19 cellular contexts compared by ENCODE assay signal in genomic region chr13:110556224-110556606, GRCh38. TPM values are rescaled to one million over a fixed set of nuclear protein-coding genes. Genes with fewer than 3 reads are reported as not detected.
DNase-seq lines count a peak whose midpoint lies in the region; ATAC-seq and TF ChIP-seq lines count a peak whose summit lies in the region.
"Had no signal": no experiment of that assay in that cellular context is flagged by ENCODE, and none has a peak within 500 bp of the region (broad histone marks: within the 10 kb centered on the region; RNA-seq: fewer than 3 reads in every experiment).

No MANE protein-coding gene starts in this region.

- H3K27ac ChIP-seq in mucosa of rectum (ENCODE audit: low read depth in 2 of 2, low read length in 2 of 2) (peak overlapping the region; percentile 69 to 87), tibial nerve (peak overlapping the region in 3 of 4 donors; percentile 24 to 98 (median 81)), gastrocnemius medialis (no peak overlapping the region)
- H3K27ac ChIP-seq: esophagus squamous epithelium, ovary, SJCRH30 had no signal

- peak overlapping the region; percentile 32 to 67 for H3K9ac ChIP-seq in mucosa of rectum (ENCODE audit: low read depth in 1 of 2, low read length in 2 of 2)

- in situ Hi-C loops in gastrocnemius medialis (cut with MboI; ENCODE audit: low sequenced_read_pairs in 4 of 4): loop anchor here in 1 of 4 donors (25.0 kb wide), 1 partner anchor 94 kb away; no protein-coding TSS in a partner anchor

- ATAC-seq in activated CD8-positive, alpha-beta memory T cell treated with anti-CD3 and anti-CD28 coated beads, Interleukin-2, amount 10 ng/mL, durations not matched to agents 7 days and 5 days: no peak
- ATAC-seq in gastrocnemius medialis: no peak
- ATAC-seq: left cardiac atrium had no signal

- H3K27me3 ChIP-seq in mucosa of rectum (ENCODE audit: control insufficient read depth in 2 of 2, insufficient read depth in 2 of 2, low read length in 2 of 2) (no peaks in the 10 kb centered on the region), tibial nerve (no peaks in the 10 kb centered on the region), gastrocnemius medialis (no peaks in the 10 kb centered on the region)
- H3K27me3 ChIP-seq: esophagus squamous epithelium, ovary, SJCRH30 had no signal

- TF ChIP-seq EP300 in tibial nerve (IDR thresholded peaks at IDR 0.05): no peak

- TF ChIP-seq CTCF in tibial nerve (IDR thresholded peaks at IDR 0.05) (no peak), gastrocnemius medialis (IDR thresholded peaks at IDR 0.05 in 4 of 5, conservative IDR thresholded peaks at IDR 0.05 in 1 of 5) (no peak)

- DNase-seq in HT-29 (ENCODE audit: low spot score) (peak; percentile 82), tibial nerve (ENCODE audit: low spot score in 2 of 2) (no peak), posterior cingulate gyrus (no peak), NCI-H510A (lab: John Stamatoyannopoulos, UW) (no peak), gastrocnemius medialis (no peak)
- no peak for DNase-seq in activated CD8-positive, alpha-beta memory T cell treated with anti-CD3 and anti-CD28 coated beads, Interleukin-2, amount 10 ng/mL, durations not matched to agents 7 days and 5 days
- DNase-seq: activated CD4-positive, alpha-beta T cell treated with anti-CD3 and anti-CD28 coated beads, Interleukin-2, amount 50 U/mL, for 1 hour; activated gamma-delta T cell; CD8-positive, alpha-beta memory T cell; DMS79 treated with DMSO at 0.1 percent for 48 hours; esophagus squamous epithelium; HFFc6; left cardiac atrium; NCI-H2107; ovary; SJCRH30; stimulated activated CD4-positive, alpha-beta T cell treated with anti-CD3 and anti-CD28 coated beads, Interleukin-4, amount 100 ng/mL, for 1 hour had no signal

- H3K9me3 Mint-ChIP-seq in dendritic cell treated with granulocyte-macrophage colony-stimulating factor and Interleukin-4, amounts not matched to agents 40 ng/mL and 50 ng/mL, for 4 days: peaks cover 6% of the 10 kb centered on the region
- H3K9me3 Mint-ChIP-seq in activated CD8-positive, alpha-beta memory T cell treated with anti-CD3 and anti-CD28 coated beads, Interleukin-2, amount 10 ng/mL, durations not matched to agents 7 days and 5 days (ENCODE audit: low read depth): no peaks in the 10 kb centered on the region

- peak overlapping the region; percentile 20 to 22 for H3K4me3 ChIP-seq in mucosa of rectum (ENCODE audit: low read length in 2 of 2)
- no peak overlapping the region for H3K4me3 ChIP-seq in tibial nerve
- H3K4me3 ChIP-seq in gastrocnemius medialis: no peak overlapping the region
- H3K4me3 ChIP-seq: esophagus squamous epithelium, ovary, SJCRH30 had no signal

- H3K4me1 ChIP-seq in mucosa of rectum (ENCODE audit: control insufficient read depth in 2 of 2, insufficient read depth in 2 of 2, low read length in 2 of 2) (peaks cover 20 to 48% of the 10 kb centered on the region in 2 donors), tibial nerve (peaks cover 0 to 78% (median 3%) of the 10 kb centered on the region in 4 donors), gastrocnemius medialis (peaks cover 10 to 13% of the 10 kb centered on the region in 2 donors)
- H3K4me1 ChIP-seq: SJCRH30 had no signal

- WGBS in tibial nerve, 2 donors: 81 to 94% methylated on average over 1 of the region's 1 CpG

- no peak overlapping the region for H3K4me3 Mint-ChIP-seq in dendritic cell treated with granulocyte-macrophage colony-stimulating factor and Interleukin-4, amounts not matched to agents 40 ng/mL and 50 ng/mL, for 4 days
- H3K4me3 Mint-ChIP-seq in activated CD8-positive, alpha-beta memory T cell treated with anti-CD3 and anti-CD28 coated beads, Interleukin-2, amount 10 ng/mL, durations not matched to agents 7 days and 5 days: no peak overlapping the region
- H3K4me3 Mint-ChIP-seq: HFFc6 had no signal

- TF ChIP-seq POLR2A in tibial nerve (IDR thresholded peaks at IDR 0.05) (no peak), gastrocnemius medialis (IDR thresholded peaks at IDR 0.05) (no peak)

- CTCF ChIA-PET in activated CD8-positive, alpha-beta memory T cell treated with anti-CD3 and anti-CD28 coated beads, Interleukin-2, amount 10 ng/mL, durations not matched to agents 7 days and 5 days (lab: Charles Lee): interaction anchor here (0.5 kb wide), 1 partner anchor 66 kb away, joined by 3 read pairs; no protein-coding TSS in a partner anchor

- H3K9me3 ChIP-seq in mucosa of rectum (ENCODE audit: control insufficient read depth in 2 of 2, low read length in 2 of 2) (no peaks in the 10 kb centered on the region), tibial nerve (no peaks in the 10 kb centered on the region), gastrocnemius medialis (no peaks in the 10 kb centered on the region)
- H3K9me3 ChIP-seq: esophagus squamous epithelium, ovary, SJCRH30 had no signal

- H3K4me1 Mint-ChIP-seq in dendritic cell treated with granulocyte-macrophage colony-stimulating factor and Interleukin-4, amounts not matched to agents 40 ng/mL and 50 ng/mL, for 4 days (ENCODE audit: low read depth): peaks cover 77% of the 10 kb centered on the region
- H3K4me1 Mint-ChIP-seq in activated CD8-positive, alpha-beta memory T cell treated with anti-CD3 and anti-CD28 coated beads, Interleukin-2, amount 10 ng/mL, durations not matched to agents 7 days and 5 days: peaks cover 13% of the 10 kb centered on the region

- peaks cover 4 to 7% of the 10 kb centered on the region in 2 donors for H3K36me3 ChIP-seq in mucosa of rectum (ENCODE audit: control insufficient read depth in 2 of 2, insufficient read depth in 2 of 2, low read length in 2 of 2)
- H3K36me3 ChIP-seq in tibial nerve: peaks cover 0 to 16% (median 0%) of the 10 kb centered on the region in 3 donors
- H3K36me3 ChIP-seq in gastrocnemius medialis: no peaks in the 10 kb centered on the region
- H3K36me3 ChIP-seq: ovary, SJCRH30 had no signal

- peaks cover 80% of the 10 kb centered on the region for H3K36me3 Mint-ChIP-seq in dendritic cell treated with granulocyte-macrophage colony-stimulating factor and Interleukin-4, amounts not matched to agents 40 ng/mL and 50 ng/mL, for 4 days (ENCODE audit: low read depth)
- H3K36me3 Mint-ChIP-seq in activated CD8-positive, alpha-beta memory T cell treated with anti-CD3 and anti-CD28 coated beads, Interleukin-2, amount 10 ng/mL, durations not matched to agents 7 days and 5 days: peaks cover 7% of the 10 kb centered on the region

- intact Hi-C loops in dendritic cell treated with granulocyte-macrophage colony-stimulating factor and Interleukin-4, amounts not matched to agents 40 ng/mL and 50 ng/mL, for 4 days (cut with micrococcal nuclease): no loop called here
- intact Hi-C loops in posterior cingulate gyrus (cut with DNase I): no loop called here
- intact Hi-C loops in gastrocnemius medialis (cut with DNase I; ENCODE audit: low total_unique reads): no loop called here

- peak overlapping the region; percentile 44 for H3K27ac Mint-ChIP-seq in dendritic cell treated with granulocyte-macrophage colony-stimulating factor and Interleukin-4, amounts not matched to agents 40 ng/mL and 50 ng/mL, for 4 days
- no peak overlapping the region for H3K27ac Mint-ChIP-seq in activated CD8-positive, alpha-beta memory T cell treated with anti-CD3 and anti-CD28 coated beads, Interleukin-2, amount 10 ng/mL, durations not matched to agents 7 days and 5 days
- H3K27ac Mint-ChIP-seq: HFFc6 had no signal

- H3K27me3 Mint-ChIP-seq in dendritic cell treated with granulocyte-macrophage colony-stimulating factor and Interleukin-4, amounts not matched to agents 40 ng/mL and 50 ng/mL, for 4 days: no peaks in the 10 kb centered on the region
- H3K27me3 Mint-ChIP-seq in activated CD8-positive, alpha-beta memory T cell treated with anti-CD3 and anti-CD28 coated beads, Interleukin-2, amount 10 ng/mL, durations not matched to agents 7 days and 5 days: peaks cover 11% of the 10 kb centered on the region

RNA-seq across cellular contexts. Expression of gene RAB20, which starts 5.3 kb away (rescaled TPM):
- 145 and 147 TPM in 2 replicates for total RNA-seq in HT-29 (2014; rRNA removed; shearing (Covaris generic))
- total RNA-seq in tibial nerve (10 to 100 TPM; 28.5 to 52.5 (median 30.2) TPM), gastrocnemius medialis (1 to 10 TPM in 2 of 4 donors, under 1 TPM in 2; 0.31 to 9.1 (median 2.0) TPM)
- total RNA-seq in activated CD8-positive, alpha-beta memory T cell treated with anti-CD3 and anti-CD28 coated beads, Interleukin-2, amount 10 ng/mL, durations not matched to agents 7 days and 5 days: 1 to 10 TPM; 1.1 to 3.8 TPM

RNA-seq across cellular contexts. Expression of gene NAXD, which starts 59.1 kb away (rescaled TPM):
- total RNA-seq in HT-29 (2014; rRNA removed; shearing (Covaris generic)): 43.3 and 44.5 TPM in 2 replicates
- total RNA-seq in tibial nerve: 10 to 100 TPM; 27.6 to 45.7 (median 38.5) TPM
- total RNA-seq in activated CD8-positive, alpha-beta memory T cell treated with anti-CD3 and anti-CD28 coated beads, Interleukin-2, amount 10 ng/mL, durations not matched to agents 7 days and 5 days: 10 to 100 TPM; 26.3 to 29.5 TPM
- 10 to 100 TPM; 17.9 to 24.7 (median 21.5) TPM for total RNA-seq in gastrocnemius medialis

Comparison
In these comparisons a context has a peak if more than half of its experiments do, and no peak if none do; other contexts are left out.
1. H3K27ac ChIP-seq: peak in mucosa of rectum (2 of 2) and tibial nerve (3 of 4); none in gastrocnemius medialis (0 of 4).
2. H3K4me3 ChIP-seq: peak in mucosa of rectum (2 of 2); none in tibial nerve (0 of 4) and gastrocnemius medialis (0 of 4).